ENCODE assay signal across 18 cellular contexts in genomic region chr12:46786774-46787173, GRCh38. TPM values are rescaled to one million over a fixed set of nuclear protein-coding genes. Genes with fewer than 3 reads are reported as not detected.
A peak's percentile ranks its signal among the peaks of the same experiment; 100 is the strongest.
DNase-seq lines count a peak whose midpoint lies in the region; ATAC-seq and TF ChIP-seq lines count a peak whose summit lies in the region.
"Had no signal": no experiment of that assay in that cellular context is flagged by ENCODE, and none has a peak within 500 bp of the region (broad histone marks: within the 10 kb centered on the region; RNA-seq: fewer than 3 reads in every experiment).

No MANE protein-coding gene starts in this region.

- POLR2A ChIA-PET in AG04450 (lab: Yijun Ruan, JAX): interaction anchor here (1.4 kb wide), 1 partner anchor 13 kb away, joined by 3 read pairs; no protein-coding TSS in a partner anchor

- WGBS in endodermal cell (ENCODE audit: insufficient coverage in 1 of 2, insufficient read length in 1 of 2), 2 experiments: 87 to 100% methylated on average over 3 of the region's 3 CpGs

- H3K4me3 ChIP-seq in AG04450 (ENCODE audit: low read depth, low read length) (no peak overlapping the region), endodermal cell (ENCODE audit: low read length) (no peak overlapping the region)
- H3K4me3 ChIP-seq: coronary artery, mucosa of descending colon, ovary had no signal

- H3K9me3 ChIP-seq in AG04450 (ENCODE audit: control insufficient read depth, insufficient read depth, low read length): no peaks in the 10 kb centered on the region
- H3K9me3 ChIP-seq in endodermal cell (ENCODE audit: control insufficient read depth, low read length): no peaks in the 10 kb centered on the region
- H3K9me3 ChIP-seq: mucosa of descending colon, ovary had no signal

- no peaks in the 10 kb centered on the region for H3K4me1 ChIP-seq in endodermal cell (ENCODE audit: control insufficient read depth, insufficient read depth, low read length)

- CTCF ChIA-PET in AG04450 (lab: Charles Lee): interaction anchor here (0.8 to 2.0 kb wide), 2 partner anchors 148 to 662 kb away, joined by 3 to 4 read pairs; no protein-coding TSS in a partner anchor

- no peaks in the 10 kb centered on the region for H3K36me3 ChIP-seq in endodermal cell (ENCODE audit: control insufficient read depth, insufficient read depth, low read length)
- H3K36me3 ChIP-seq: ovary had no signal

- peak; percentile 23 for ATAC-seq in left lobe of liver
- ATAC-seq: activated CD4-positive, alpha-beta T cell treated with anti-CD3 and anti-CD28 coated beads for 36 hours; mucosa of descending colon had no signal

- H3K27me3 Mint-ChIP-seq in chondrocyte (ENCODE audit: low read depth) (no peaks in the 10 kb centered on the region), endodermal cell (ENCODE audit: insufficient read depth) (no peaks in the 10 kb centered on the region)

- H3K9ac ChIP-seq in endodermal cell (ENCODE audit: extremely low read depth, low read length, poor library complexity, severe bottlenecking): no peak overlapping the region

- H3K36me3 Mint-ChIP-seq in chondrocyte (ENCODE audit: low read depth) (peaks cover 4% of the 10 kb centered on the region), endodermal cell (ENCODE audit: low read depth) (no peaks in the 10 kb centered on the region)

- H3K4me1 Mint-ChIP-seq in chondrocyte (ENCODE audit: low read depth): peaks cover 73% of the 10 kb centered on the region
- H3K4me1 Mint-ChIP-seq in endodermal cell: no peaks in the 10 kb centered on the region

- TF ChIP-seq CTCF in AG04450 (IDR thresholded peaks at IDR 0.05; ENCODE audit: low read depth, low read length) (no peak), chondrocyte (IDR thresholded peaks at IDR 0.05) (no peak), GM20000 (IDR thresholded peaks at IDR 0.05; ENCODE audit: extremely low read depth, missing control alignments) (no peak), endodermal cell (conservative IDR thresholded peaks at IDR 0.05) (no peak)

- H3K4me3 Mint-ChIP-seq in chondrocyte (ENCODE audit: unreplicated experiment): no peak overlapping the region
- H3K4me3 Mint-ChIP-seq in endodermal cell: no peak overlapping the region
- H3K4me3 Mint-ChIP-seq: activated CD4-positive, alpha-beta T cell treated with anti-CD3 and anti-CD28 coated beads for 36 hours; T-helper 2 cell treated with Interferon-gamma antibody and Interleukin-4, amounts not matched to agents 5 μg/mL and 100 μg/mL, for 36 hours had no signal

- H3K27ac Mint-ChIP-seq in chondrocyte (ENCODE audit: unreplicated experiment) (peak overlapping the region; percentile 93), endodermal cell (no peak overlapping the region)
- H3K27ac Mint-ChIP-seq: activated CD4-positive, alpha-beta T cell treated with anti-CD3 and anti-CD28 coated beads for 36 hours; T-helper 2 cell treated with Interferon-gamma antibody and Interleukin-4, amounts not matched to agents 5 μg/mL and 100 μg/mL, for 36 hours had no signal

- peak overlapping the region; percentile 65 for H3K27ac ChIP-seq in AG04450 (ENCODE audit: low read depth, low read length)
- H3K27ac ChIP-seq in endodermal cell (ENCODE audit: low read depth, low read length): no peak overlapping the region
- H3K27ac ChIP-seq: coronary artery, ovary had no signal

- DNase-seq in AG04450 (ENCODE audit: low read depth, low spot score) (peak; percentile 44), M059J (ENCODE audit: low read depth) (peak; percentile 26), chondrocyte (ENCODE audit: low spot score) (no peak), left lobe of liver (ENCODE audit: low spot score) (no peak), HUDEP-2 (lab: John Stamatoyannopoulos, UW; ENCODE audit: unreplicated experiment in 76 of 76) (no peak), GM20000 (ENCODE audit: low spot score) (no peak), endodermal cell (no peak)
- no peak for DNase-seq in NK-92 treated with Interleukin-12 subunit alpha and Interleukin-12 subunit beta, amount 100 ng/mL, for 24 hours (lab: John Stamatoyannopoulos, UW)
- DNase-seq: activated CD4-positive, alpha-beta T cell treated with anti-CD3 and anti-CD28 coated beads for 36 hours; AML-193; DMS 273 treated with DMSO at 0.1 percent for 48 hours; mucosa of descending colon; NCI-H2081; NCI-H774; ovary; stimulated activated CD4-positive, alpha-beta T cell treated with anti-CD3 and anti-CD28 coated beads, Interleukin-12 subunit alpha, Interleukin-12 subunit beta, amount 100 ng/mL, for 4 hours had no signal

- H3K9me3 Mint-ChIP-seq in chondrocyte (ENCODE audit: low read depth): peaks cover 3% of the 10 kb centered on the region
- H3K9me3 Mint-ChIP-seq in endodermal cell: no peaks in the 10 kb centered on the region
- H3K9me3 Mint-ChIP-seq: T-helper 2 cell treated with Interferon-gamma antibody and Interleukin-4, amounts not matched to agents 5 μg/mL and 100 μg/mL, for 36 hours had no signal

- H3K27me3 ChIP-seq in AG04450 (ENCODE audit: control insufficient read depth, insufficient read depth, low read length) (no peaks in the 10 kb centered on the region), endodermal cell (ENCODE audit: control insufficient read depth, insufficient read depth, low read length, poor library complexity, severe bottlenecking) (no peaks in the 10 kb centered on the region)
- H3K27me3 ChIP-seq: ovary had no signal

RNA-seq across cellular contexts. Expression of gene SLC38A4, which starts 39.0 kb away (rescaled TPM):
- 7.5 and 12.0 TPM in 2 replicates for polyA plus RNA-seq in AG04450 (2011; rRNA removed)
- polyA minus RNA-seq in AG04450 (2011; rRNA and poly(A)+ RNA removed): 2.8 and 5.2 TPM in 2 replicates
- total RNA-seq in M059J (2014; rRNA removed; shearing (Covaris generic)): 2.7 and 3.3 TPM in 2 replicates
- 10.0 to 19.7 TPM (median 11.3 TPM) in 3 replicates for total RNA-seq in chondrocyte
- 518 TPM for total RNA-seq in left lobe of liver
- under 1 TPM in 1 of 2 donors, not detected in 1; 0.62 TPM for total RNA-seq in endodermal cell
- 0.93 TPM for polyA plus RNA-seq in endodermal cell (2013, experiment 1 of 2)
- polyA plus RNA-seq in endodermal cell (2013, experiment 2 of 2): 0.70 TPM
- total RNA-seq: activated CD4-positive, alpha-beta T cell treated with anti-CD3 and anti-CD28 coated beads for 36 hours had no signal

Comparison
In these comparisons a context has a peak if more than half of its experiments do, and no peak if none do; other contexts are left out.
1. DNase-seq: peak in AG04450 (single experiment) and M059J (single experiment); none in chondrocyte (single experiment), left lobe of liver (single experiment), HUDEP-2 (0 of 76), GM20000 (single experiment), endodermal cell (single experiment) and NK-92 treated with Interleukin-12 subunit alpha and Interleukin-12 subunit beta, amount 100 ng/mL, for 24 hours (single experiment).
2. RNA of gene SLC38A4, which starts 39.0 kb away (total RNA-seq): 518 TPM in left lobe of liver (single experiment); 10.0 to 19.7 TPM in chondrocyte, 2.7 to 3.3 TPM in M059J and 0.62 TPM in endodermal cell; every median in the first group is over 10 times any median in the second.